ENCODE assay signal across 8 cellular contexts in genomic region chr3:128123231-128123537, GRCh38. TPM values are rescaled to one million over a fixed set of nuclear protein-coding genes. Genes with fewer than 3 reads are reported as not detected.
DNase-seq lines count a peak whose midpoint lies in the region; ATAC-seq and TF ChIP-seq lines count a peak whose summit lies in the region.

No MANE protein-coding gene starts in this region.

- no peaks in the 10 kb centered on the region for H3K27me3 Mint-ChIP-seq in endothelial cell (ENCODE audit: unreplicated experiment)

- H3K27ac Mint-ChIP-seq in endothelial cell (ENCODE audit: unreplicated experiment), result peak overlapping the region; percentile 97

- peaks cover 11% of the 10 kb centered on the region for H3K4me1 Mint-ChIP-seq in endothelial cell (ENCODE audit: unreplicated experiment)

- H3K36me3 ChIP-seq in NT2/D1 (ENCODE audit: insufficient read depth, insufficient read length, low read length) (peaks cover 40% of the 10 kb centered on the region), parathyroid adenoma (ENCODE audit: control insufficient read depth, insufficient read depth, low read length) (no peaks in the 10 kb centered on the region)

- H3K4me3 ChIP-seq in NT2/D1 (ENCODE audit: insufficient read length, low read depth) (peak overlapping the region; percentile 99), parathyroid adenoma (ENCODE audit: low read depth, low read length) (peak overlapping the region; percentile 79)

- H3K36me3 Mint-ChIP-seq in endothelial cell (ENCODE audit: low read depth, unreplicated experiment), result peaks cover 5% of the 10 kb centered on the region

- DNase-seq in NT2/D1 (ENCODE audit: low read depth, low spot score) (no peak), endothelial cell (ENCODE audit: low spot score) (no peak), NAMALWA (ENCODE audit: low spot score) (no peak), mucosa of gallbladder (ENCODE audit: low spot score) (no peak)

- H3K27ac ChIP-seq in parathyroid adenoma, result peak overlapping the region; percentile 65

- H3K4me3 Mint-ChIP-seq in endothelial cell (ENCODE audit: unreplicated experiment), result peak overlapping the region; percentile 96

- no peaks in the 10 kb centered on the region for H3K27me3 ChIP-seq in NT2/D1 (ENCODE audit: insufficient read depth, insufficient read length)
- H3K27me3 ChIP-seq in parathyroid adenoma (ENCODE audit: control insufficient read depth, insufficient read depth, low read length), result no peaks in the 10 kb centered on the region

- peak overlapping the region; percentile 56 for H3K4me2 ChIP-seq in parathyroid adenoma (ENCODE audit: low read length)

- H3K9ac ChIP-seq in NT2/D1 (ENCODE audit: insufficient read length, low read depth) (peak overlapping the region; percentile 100), parathyroid adenoma (peak overlapping the region; percentile 38)

- H3K4me1 ChIP-seq in NT2/D1 (ENCODE audit: insufficient read depth, insufficient read length), result peaks cover 2% of the 10 kb centered on the region
- peaks cover 4% of the 10 kb centered on the region for H3K4me1 ChIP-seq in parathyroid adenoma

- no peak for TF ChIP-seq CTCF in endothelial cell (IDR thresholded peaks at IDR 0.05; ENCODE audit: unreplicated experiment)
- TF ChIP-seq CTCF in parathyroid adenoma (IDR thresholded peaks at IDR 0.05), result no peak

- peaks cover 3% of the 10 kb centered on the region for H3K79me2 ChIP-seq in parathyroid adenoma

- no peaks in the 10 kb centered on the region for H3K9me3 Mint-ChIP-seq in endothelial cell (ENCODE audit: unreplicated experiment)

- ATAC-seq in GM18511 (IDR thresholded peaks at IDR 0.05; ENCODE audit: unreplicated experiment), result peak; percentile 2
- ATAC-seq in HG03378 (IDR thresholded peaks at IDR 0.05; ENCODE audit: unreplicated experiment), result no peak
- no peak for ATAC-seq in GM18858 (IDR thresholded peaks at IDR 0.05; ENCODE audit: unreplicated experiment)

- H2AFZ ChIP-seq in parathyroid adenoma, result peak overlapping the region; percentile 71

- H3K9me3 ChIP-seq in NT2/D1 (ENCODE audit: insufficient read depth, low read length) (no peaks in the 10 kb centered on the region), parathyroid adenoma (ENCODE audit: control insufficient read depth, low read length) (no peaks in the 10 kb centered on the region)

RNA-seq across cellular contexts. Expression of gene RUVBL1, which starts 0.4 kb away (rescaled TPM):
- total RNA-seq in endothelial cell (ENCODE audit: unreplicated experiment) (30.3 TPM), mucosa of gallbladder (20.6 TPM)

RNA-seq across cellular contexts. Expression of gene EEFSEC, which starts 30.1 kb away (rescaled TPM):
- total RNA-seq in endothelial cell (ENCODE audit: unreplicated experiment) (7.1 TPM), mucosa of gallbladder (11.7 TPM)
